1 cellular context compared by ENCODE assay signal in the genomic region with DNA sequence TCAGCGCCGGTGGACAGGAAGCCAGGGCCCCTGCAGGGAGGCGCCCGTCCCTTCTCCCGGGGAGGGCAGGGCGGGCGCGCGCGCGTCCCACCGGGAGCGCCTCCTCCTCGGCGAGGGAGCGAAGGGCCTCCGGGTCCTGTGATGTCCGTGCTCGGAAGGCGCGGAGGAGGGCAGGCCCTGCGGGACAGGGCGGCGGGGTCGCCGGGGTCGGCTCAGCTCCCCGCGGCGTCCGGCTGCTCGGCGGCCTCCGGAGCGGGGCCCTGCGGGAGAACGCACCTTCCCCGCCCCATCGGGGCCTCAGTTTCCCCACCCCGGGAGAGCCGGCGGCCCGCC.
TF ChIP-seq lines count a peak whose summit lies in the region.

No MANE protein-coding gene starts in this region.

TF ChIP-seq in H1, 55 proteins besides CTCF, POLR2A, EP300 and RAD21:
- TF ChIP-seq, protein P1, sequence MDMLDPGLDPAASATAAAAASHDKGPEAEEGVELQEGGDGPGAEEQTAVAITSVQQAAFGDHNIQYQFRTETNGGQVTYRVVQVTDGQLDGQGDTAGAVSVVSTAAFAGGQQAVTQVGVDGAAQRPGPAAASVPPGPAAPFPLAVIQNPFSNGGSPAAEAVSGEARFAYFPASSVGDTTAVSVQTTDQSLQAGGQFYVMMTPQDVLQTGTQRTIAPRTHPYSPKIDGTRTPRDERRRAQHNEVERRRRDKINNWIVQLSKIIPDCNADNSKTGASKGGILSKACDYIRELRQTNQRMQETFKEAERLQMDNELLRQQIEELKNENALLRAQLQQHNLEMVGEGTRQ (IDR thresholded peaks at IDR 0.05; ENCODE audit: low read length), result no peak
- TF ChIP-seq ASH2L (IDR thresholded peaks at IDR 0.05; ENCODE audit: low read length) (peak; percentile 61), KDM4A (IDR thresholded peaks at IDR 0.05; ENCODE audit: low read depth, low read length, severe bottlenecking) (peak; percentile 89), GTF2F1 (IDR thresholded peaks at IDR 0.05; ENCODE audit: borderline replicate concordance, low read depth, low read length) (no peak)
